In the genomic region with DNA sequence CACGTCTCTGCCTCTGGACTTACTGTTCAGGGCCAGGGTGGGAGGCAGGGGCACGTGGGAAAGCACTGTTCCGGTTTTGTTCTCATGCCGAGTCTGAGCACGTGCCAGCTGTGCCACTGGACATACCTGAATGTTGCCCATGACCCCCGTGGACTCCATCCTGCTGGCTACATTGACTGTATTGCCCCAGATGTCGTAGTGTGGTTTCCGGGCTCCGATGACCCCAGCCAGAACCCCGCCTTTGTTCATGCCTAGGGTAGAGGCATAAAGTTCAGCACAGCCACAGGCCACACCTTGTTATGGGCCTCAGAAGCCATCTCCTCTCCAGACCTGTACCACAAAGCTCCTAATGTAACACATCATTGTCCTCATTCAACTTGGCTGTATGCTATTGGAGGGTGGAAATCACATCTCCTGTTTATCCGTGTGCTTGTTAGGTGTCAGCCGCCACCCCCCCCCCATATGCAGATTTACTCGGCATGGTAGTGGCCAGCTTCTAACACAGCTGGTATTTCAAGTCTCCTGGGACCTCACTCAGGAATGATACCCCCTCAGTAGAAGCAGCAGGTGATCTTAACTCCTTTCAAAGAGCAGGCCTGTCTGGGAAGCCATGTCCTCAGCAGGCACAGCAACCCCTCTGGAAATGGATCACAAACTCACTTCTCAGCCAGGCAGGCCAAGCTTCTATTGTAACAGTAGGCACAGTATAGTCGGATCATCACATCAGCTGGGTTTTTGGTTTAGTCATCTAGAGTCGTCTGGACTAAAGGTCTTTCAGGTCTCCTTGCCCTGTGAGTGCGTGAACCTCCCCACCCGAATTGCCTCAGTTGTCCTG, we compare ENCODE assay signal across 3 cellular contexts.
TF ChIP-seq lines count a peak whose summit lies in the region.

No MANE protein-coding gene starts in this region.

TF ChIP-seq in SK-N-SH, 30 proteins besides CTCF, POLR2A, EP300 and RAD21 (continues in another document):
- TF ChIP-seq, protein P1, sequence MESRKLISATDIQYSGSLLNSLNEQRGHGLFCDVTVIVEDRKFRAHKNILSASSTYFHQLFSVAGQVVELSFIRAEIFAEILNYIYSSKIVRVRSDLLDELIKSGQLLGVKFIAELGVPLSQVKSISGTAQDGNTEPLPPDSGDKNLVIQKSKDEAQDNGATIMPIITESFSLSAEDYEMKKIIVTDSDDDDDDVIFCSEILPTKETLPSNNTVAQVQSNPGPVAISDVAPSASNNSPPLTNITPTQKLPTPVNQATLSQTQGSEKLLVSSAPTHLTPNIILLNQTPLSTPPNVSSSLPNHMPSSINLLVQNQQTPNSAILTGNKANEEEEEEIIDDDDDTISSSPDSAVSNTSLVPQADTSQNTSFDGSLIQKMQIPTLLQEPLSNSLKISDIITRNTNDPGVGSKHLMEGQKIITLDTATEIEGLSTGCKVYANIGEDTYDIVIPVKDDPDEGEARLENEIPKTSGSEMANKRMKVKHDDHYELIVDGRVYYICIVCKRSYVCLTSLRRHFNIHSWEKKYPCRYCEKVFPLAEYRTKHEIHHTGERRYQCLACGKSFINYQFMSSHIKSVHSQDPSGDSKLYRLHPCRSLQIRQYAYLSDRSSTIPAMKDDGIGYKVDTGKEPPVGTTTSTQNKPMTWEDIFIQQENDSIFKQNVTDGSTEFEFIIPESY (IDR thresholded peaks at IDR 0.05; ENCODE audit: borderline replicate concordance, low read depth), result no peak
- TF ChIP-seq FOSL2 (IDR thresholded peaks at IDR 0.05; ENCODE audit: borderline replicate concordance, low read depth), result no peak
- TF ChIP-seq, protein P2, sequence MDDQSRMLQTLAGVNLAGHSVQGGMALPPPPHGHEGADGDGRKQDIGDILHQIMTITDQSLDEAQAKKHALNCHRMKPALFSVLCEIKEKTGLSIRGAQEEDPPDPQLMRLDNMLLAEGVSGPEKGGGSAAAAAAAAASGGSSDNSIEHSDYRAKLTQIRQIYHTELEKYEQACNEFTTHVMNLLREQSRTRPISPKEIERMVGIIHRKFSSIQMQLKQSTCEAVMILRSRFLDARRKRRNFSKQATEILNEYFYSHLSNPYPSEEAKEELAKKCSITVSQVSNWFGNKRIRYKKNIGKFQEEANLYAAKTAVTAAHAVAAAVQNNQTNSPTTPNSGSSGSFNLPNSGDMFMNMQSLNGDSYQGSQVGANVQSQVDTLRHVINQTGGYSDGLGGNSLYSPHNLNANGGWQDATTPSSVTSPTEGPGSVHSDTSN (IDR thresholded peaks at IDR 0.05), result no peak
- TF ChIP-seq RFX5 (IDR thresholded peaks at IDR 0.05; ENCODE audit: low read length), result no peak
- no peak for TF ChIP-seq GATA2 (CRISPR knock-in tag; IDR thresholded peaks at IDR 0.05)
- no peak for TF ChIP-seq NFIC (IDR thresholded peaks at IDR 0.05; ENCODE audit: borderline replicate concordance)
- TF ChIP-seq, protein P3, sequence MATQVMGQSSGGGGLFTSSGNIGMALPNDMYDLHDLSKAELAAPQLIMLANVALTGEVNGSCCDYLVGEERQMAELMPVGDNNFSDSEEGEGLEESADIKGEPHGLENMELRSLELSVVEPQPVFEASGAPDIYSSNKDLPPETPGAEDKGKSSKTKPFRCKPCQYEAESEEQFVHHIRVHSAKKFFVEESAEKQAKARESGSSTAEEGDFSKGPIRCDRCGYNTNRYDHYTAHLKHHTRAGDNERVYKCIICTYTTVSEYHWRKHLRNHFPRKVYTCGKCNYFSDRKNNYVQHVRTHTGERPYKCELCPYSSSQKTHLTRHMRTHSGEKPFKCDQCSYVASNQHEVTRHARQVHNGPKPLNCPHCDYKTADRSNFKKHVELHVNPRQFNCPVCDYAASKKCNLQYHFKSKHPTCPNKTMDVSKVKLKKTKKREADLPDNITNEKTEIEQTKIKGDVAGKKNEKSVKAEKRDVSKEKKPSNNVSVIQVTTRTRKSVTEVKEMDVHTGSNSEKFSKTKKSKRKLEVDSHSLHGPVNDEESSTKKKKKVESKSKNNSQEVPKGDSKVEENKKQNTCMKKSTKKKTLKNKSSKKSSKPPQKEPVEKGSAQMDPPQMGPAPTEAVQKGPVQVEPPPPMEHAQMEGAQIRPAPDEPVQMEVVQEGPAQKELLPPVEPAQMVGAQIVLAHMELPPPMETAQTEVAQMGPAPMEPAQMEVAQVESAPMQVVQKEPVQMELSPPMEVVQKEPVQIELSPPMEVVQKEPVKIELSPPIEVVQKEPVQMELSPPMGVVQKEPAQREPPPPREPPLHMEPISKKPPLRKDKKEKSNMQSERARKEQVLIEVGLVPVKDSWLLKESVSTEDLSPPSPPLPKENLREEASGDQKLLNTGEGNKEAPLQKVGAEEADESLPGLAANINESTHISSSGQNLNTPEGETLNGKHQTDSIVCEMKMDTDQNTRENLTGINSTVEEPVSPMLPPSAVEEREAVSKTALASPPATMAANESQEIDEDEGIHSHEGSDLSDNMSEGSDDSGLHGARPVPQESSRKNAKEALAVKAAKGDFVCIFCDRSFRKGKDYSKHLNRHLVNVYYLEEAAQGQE (IDR thresholded peaks at IDR 0.05; ENCODE audit: low read depth, low read length), result no peak
- TF ChIP-seq NRF1 (IDR thresholded peaks at IDR 0.05; ENCODE audit: low read depth, low read length), result no peak

TF ChIP-seq in SK-N-SH treated with all-trans-retinoic acid at 6 μM for 48 hours, 23 proteins besides CTCF, POLR2A, EP300 and RAD21:
- TF ChIP-seq ESRRG (CRISPR knock-in tag; IDR thresholded peaks at IDR 0.05), result no peak
- TF ChIP-seq, protein P4, sequence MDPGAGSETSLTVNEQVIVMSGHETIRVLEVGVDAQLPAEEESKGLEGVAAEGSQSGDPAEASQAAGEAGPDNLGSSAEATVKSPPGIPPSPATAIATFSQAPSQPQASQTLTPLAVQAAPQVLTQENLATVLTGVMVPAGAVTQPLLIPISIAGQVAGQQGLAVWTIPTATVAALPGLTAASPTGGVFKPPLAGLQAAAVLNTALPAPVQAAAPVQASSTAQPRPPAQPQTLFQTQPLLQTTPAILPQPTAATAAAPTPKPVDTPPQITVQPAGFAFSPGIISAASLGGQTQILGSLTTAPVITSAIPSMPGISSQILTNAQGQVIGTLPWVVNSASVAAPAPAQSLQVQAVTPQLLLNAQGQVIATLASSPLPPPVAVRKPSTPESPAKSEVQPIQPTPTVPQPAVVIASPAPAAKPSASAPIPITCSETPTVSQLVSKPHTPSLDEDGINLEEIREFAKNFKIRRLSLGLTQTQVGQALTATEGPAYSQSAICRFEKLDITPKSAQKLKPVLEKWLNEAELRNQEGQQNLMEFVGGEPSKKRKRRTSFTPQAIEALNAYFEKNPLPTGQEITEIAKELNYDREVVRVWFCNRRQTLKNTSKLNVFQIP (CRISPR knock-in tag; IDR thresholded peaks at IDR 0.05; ENCODE audit: borderline replicate concordance, low read depth), result no peak
- TF ChIP-seq RARB (CRISPR knock-in tag; IDR thresholded peaks at IDR 0.05), result no peak

TF ChIP-seq in IMR-90, 13 proteins besides CTCF, POLR2A, EP300 and RAD21:
- TF ChIP-seq CEBPB (IDR thresholded peaks at IDR 0.05; ENCODE audit: low read depth, low read length) (no peak), BHLHE40 (IDR thresholded peaks at IDR 0.05; ENCODE audit: low read depth, low read length) (no peak), FOS (IDR thresholded peaks at IDR 0.05; ENCODE audit: low read depth, low read length) (no peak), RFX5 (IDR thresholded peaks at IDR 0.05; ENCODE audit: low read depth, low read length) (no peak)
